In the genomic region with DNA sequence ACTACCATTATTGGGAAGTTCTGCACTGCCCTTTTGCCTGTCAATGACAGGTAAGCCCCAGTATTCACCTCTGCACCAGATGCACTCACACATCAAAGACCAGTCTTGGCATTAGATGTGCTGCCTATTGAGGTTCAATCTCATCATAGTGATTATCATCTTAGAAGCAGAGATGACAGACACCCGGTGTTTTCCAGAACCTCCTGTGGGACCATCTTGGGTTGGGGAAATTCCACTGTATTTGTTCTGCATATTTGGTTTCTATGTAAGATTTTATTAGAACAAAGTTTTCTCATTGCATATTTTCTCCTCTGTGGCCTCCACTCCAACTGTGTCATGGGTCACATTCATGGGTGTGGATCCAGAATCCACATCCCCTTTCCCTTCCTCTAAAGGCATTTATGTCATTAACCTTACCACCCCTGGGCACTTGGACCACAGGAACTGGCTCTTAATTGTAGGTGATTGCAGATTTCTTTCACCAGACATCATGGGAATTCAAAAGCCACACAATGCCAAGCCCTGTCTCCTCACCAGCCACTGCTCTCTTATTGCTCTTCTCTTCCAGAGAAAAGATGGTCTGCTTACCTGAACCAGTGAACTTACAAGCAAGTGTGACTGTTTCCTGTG, we compare ENCODE assay signal across 11 cellular contexts. TPM values are rescaled to one million over a fixed set of nuclear protein-coding genes. Genes with fewer than 3 reads are reported as not detected.
DNase-seq lines count a peak whose midpoint lies in the region; ATAC-seq and TF ChIP-seq lines count a peak whose summit lies in the region.
"Had no signal": no experiment of that assay in that cellular context is flagged by ENCODE, and none has a peak within 500 bp of the region (broad histone marks: within the 10 kb centered on the region; RNA-seq: fewer than 3 reads in every experiment).

No MANE protein-coding gene starts in this region.

- TF ChIP-seq CTCF in choroid plexus epithelial cell (conservative IDR thresholded peaks at IDR 0.05; ENCODE audit: low read depth, low read length) = no peak

- ATAC-seq in HG02973 (IDR thresholded peaks at IDR 0.05; ENCODE audit: unreplicated experiment) = peak; percentile 36
- peak; percentile 56 for ATAC-seq in stimulated activated naive CD8-positive, alpha-beta T cell treated with anti-CD3 and anti-CD28 coated beads, Interleukin-15, amount 100 ng/mL, for 72 hours
- ATAC-seq: A549, HCT116 had no signal

- intact Hi-C loops in activated CD4-positive, alpha-beta T cell treated with anti-CD3 and anti-CD28 coated beads, Interleukin-2, amount 10 ng/mL, durations not matched to agents 24 days and 14 days (cut with micrococcal nuclease) = loop anchor here (1.0 kb wide), 2 partner anchors 10 to 121 kb away; no protein-coding TSS in a partner anchor

- no peak overlapping the region for H3K4me3 ChIP-seq in choroid plexus epithelial cell (ENCODE audit: low read depth, low read length)
- H3K4me3 ChIP-seq: A549 had no signal

- DNase-seq in activated CD4-positive, alpha-beta T cell treated with anti-CD3 and anti-CD28 coated beads, Interleukin-2, amount 10 ng/mL, durations not matched to agents 24 days and 14 days = no peak
- DNase-seq in activated CD4-positive, alpha-beta T cell treated with anti-CD3 and anti-CD28 coated beads for 1 hour = no peak
- DNase-seq in choroid plexus epithelial cell (ENCODE audit: low read depth) (peak; percentile 31), C1 segment of cervical spinal cord (lab: John Stamatoyannopoulos, UW) (no peak), ureter (ENCODE audit: low spot score) (no peak)
- peak in 1 of 2 donors; percentile 19 for DNase-seq in stimulated activated naive CD8-positive, alpha-beta T cell treated with anti-CD3 and anti-CD28 coated beads, Interleukin-15, amount 100 ng/mL, for 72 hours
- DNase-seq in activated T-cell treated with anti-CD3 and anti-CD28 coated beads, Interleukin-2, amount 50 U/mL, for 1 hour = no peak
- DNase-seq: brain microvascular endothelial cell had no signal

- no peak overlapping the region for H3K4me3 Mint-ChIP-seq in activated CD4-positive, alpha-beta T cell treated with anti-CD3 and anti-CD28 coated beads, Interleukin-2, amount 10 ng/mL, durations not matched to agents 24 days and 14 days
- H3K4me3 Mint-ChIP-seq in stimulated activated naive CD8-positive, alpha-beta T cell treated with anti-CD3 and anti-CD28 coated beads, Interleukin-15, amount 100 ng/mL, for 72 hours = no peak overlapping the region

- H3K27ac Mint-ChIP-seq in activated CD4-positive, alpha-beta T cell treated with anti-CD3 and anti-CD28 coated beads, Interleukin-2, amount 10 ng/mL, durations not matched to agents 24 days and 14 days = peak overlapping the region; percentile 48
- H3K27ac Mint-ChIP-seq in stimulated activated naive CD8-positive, alpha-beta T cell treated with anti-CD3 and anti-CD28 coated beads, Interleukin-15, amount 100 ng/mL, for 72 hours = peak overlapping the region in 1 of 2 donors; percentile 48

- peaks cover 31% of the 10 kb centered on the region for H3K4me1 Mint-ChIP-seq in activated CD4-positive, alpha-beta T cell treated with anti-CD3 and anti-CD28 coated beads, Interleukin-2, amount 10 ng/mL, durations not matched to agents 24 days and 14 days
- H3K4me1 Mint-ChIP-seq in stimulated activated naive CD8-positive, alpha-beta T cell treated with anti-CD3 and anti-CD28 coated beads, Interleukin-15, amount 100 ng/mL, for 72 hours = peaks cover 27% of the 10 kb centered on the region

- H3K36me3 Mint-ChIP-seq in activated CD4-positive, alpha-beta T cell treated with anti-CD3 and anti-CD28 coated beads, Interleukin-2, amount 10 ng/mL, durations not matched to agents 24 days and 14 days (ENCODE audit: low read depth) = no peaks in the 10 kb centered on the region

- no peaks in the 10 kb centered on the region for H3K9me3 Mint-ChIP-seq in activated CD4-positive, alpha-beta T cell treated with anti-CD3 and anti-CD28 coated beads, Interleukin-2, amount 10 ng/mL, durations not matched to agents 24 days and 14 days
- H3K9me3 Mint-ChIP-seq in stimulated activated naive CD8-positive, alpha-beta T cell treated with anti-CD3 and anti-CD28 coated beads, Interleukin-15, amount 100 ng/mL, for 72 hours = no peaks in the 10 kb centered on the region

- no peaks in the 10 kb centered on the region for H3K27me3 Mint-ChIP-seq in activated CD4-positive, alpha-beta T cell treated with anti-CD3 and anti-CD28 coated beads, Interleukin-2, amount 10 ng/mL, durations not matched to agents 24 days and 14 days
- peaks cover 67% of the 10 kb centered on the region for H3K27me3 Mint-ChIP-seq in stimulated activated naive CD8-positive, alpha-beta T cell treated with anti-CD3 and anti-CD28 coated beads, Interleukin-15, amount 100 ng/mL, for 72 hours

RNA-seq across cellular contexts. Expression of a gene that starts 31.2 kb away (rescaled TPM):
- 0.26 and 0.31 TPM in 2 replicates for total RNA-seq in activated CD4-positive, alpha-beta T cell treated with anti-CD3 and anti-CD28 coated beads, Interleukin-2, amount 10 ng/mL, durations not matched to agents 24 days and 14 days
- 1.6 TPM for total RNA-seq in ureter

RNA-seq across cellular contexts. Expression of a gene that starts 31.5 kb away (rescaled TPM):
- total RNA-seq in activated CD4-positive, alpha-beta T cell treated with anti-CD3 and anti-CD28 coated beads, Interleukin-2, amount 10 ng/mL, durations not matched to agents 24 days and 14 days = 0.63 and 0.66 TPM in 2 replicates
- 13.9 TPM for total RNA-seq in ureter

RNA-seq across cellular contexts. Expression of a gene that starts 48.3 kb away (rescaled TPM):
- 61.0 and 70.0 TPM in 2 replicates for total RNA-seq in activated CD4-positive, alpha-beta T cell treated with anti-CD3 and anti-CD28 coated beads, Interleukin-2, amount 10 ng/mL, durations not matched to agents 24 days and 14 days
- total RNA-seq in ureter = 29.7 TPM

RNA-seq across cellular contexts. Expression of a gene that starts 49.6 kb away (rescaled TPM):
- total RNA-seq in activated CD4-positive, alpha-beta T cell treated with anti-CD3 and anti-CD28 coated beads, Interleukin-2, amount 10 ng/mL, durations not matched to agents 24 days and 14 days = 3.6 and 4.2 TPM in 2 replicates
- total RNA-seq in ureter = 8.6 TPM
